13 cellular contexts compared by ENCODE assay signal in the genomic region with DNA sequence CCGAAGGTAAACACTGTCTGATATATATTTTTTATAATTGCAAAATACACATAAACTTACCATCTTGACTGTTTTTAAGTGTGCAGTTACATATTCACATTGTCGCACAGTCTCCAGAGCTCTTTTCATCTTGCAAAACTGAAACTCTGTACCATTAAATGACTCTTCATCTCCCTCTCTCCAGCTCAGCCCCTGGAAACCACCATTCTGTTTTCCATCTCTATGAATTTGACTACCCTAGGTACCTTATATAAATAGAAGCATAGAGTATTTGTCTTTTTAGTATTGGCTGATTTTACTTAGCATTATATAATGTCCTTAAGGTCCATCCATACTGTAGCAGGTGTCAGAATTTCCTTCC.
DNase-seq lines count a peak whose midpoint lies in the region; ATAC-seq and TF ChIP-seq lines count a peak whose summit lies in the region.
"Had no signal": no experiment of that assay in that cellular context is flagged by ENCODE, and none has a peak within 500 bp of the region (broad histone marks: within the 10 kb centered on the region; RNA-seq: fewer than 3 reads in every experiment).

No MANE protein-coding gene starts in this region.

- TF ChIP-seq CTCF in GM06990 (IDR thresholded peaks at IDR 0.05; ENCODE audit: insufficient read depth, low read length, poor library complexity, severe bottlenecking), result no peak

- no peaks in the 10 kb centered on the region for H3K27me3 ChIP-seq in GM06990 (replicated peaks; ENCODE audit: control insufficient read depth, insufficient read depth, low read length)
- H3K27me3 ChIP-seq: right lobe of liver, SJCRH30 had no signal

- peak overlapping the region; percentile 51 for H3K4me3 Mint-ChIP-seq in activated naive CD8-positive, alpha-beta T cell

- H3K4me3 ChIP-seq in GM06990 (replicated peaks; ENCODE audit: low read depth, low read length), result peak overlapping the region; percentile 37
- H3K4me3 ChIP-seq: right lobe of liver, SJCRH30 had no signal

- H3K4me1 Mint-ChIP-seq in activated naive CD8-positive, alpha-beta T cell (ENCODE audit: low read depth), result peaks cover 82% of the 10 kb centered on the region

- ATAC-seq in GM19328 (IDR thresholded peaks at IDR 0.05; ENCODE audit: unreplicated experiment), result peak; percentile 19
- ATAC-seq in HG03064 (IDR thresholded peaks at IDR 0.05; ENCODE audit: low read depth, unreplicated experiment), result peak; percentile 46

- H3K27ac Mint-ChIP-seq in activated naive CD8-positive, alpha-beta T cell, result peak overlapping the region; percentile 18

- no peaks in the 10 kb centered on the region; the same call in 1 of the 2 replicates for H3K36me3 ChIP-seq in GM06990 (ENCODE audit: control insufficient read depth, insufficient read depth, low read length)
- H3K36me3 ChIP-seq: right lobe of liver, SJCRH30 had no signal

- H3K36me3 Mint-ChIP-seq in activated naive CD8-positive, alpha-beta T cell, result peaks cover 4% of the 10 kb centered on the region

- H3K9me3 Mint-ChIP-seq in activated naive CD8-positive, alpha-beta T cell (ENCODE audit: low read depth), result peaks cover 4% of the 10 kb centered on the region

- no peaks in the 10 kb centered on the region for H3K27me3 Mint-ChIP-seq in activated naive CD8-positive, alpha-beta T cell

- DNase-seq in GM06990 (ENCODE audit: extremely low read depth, insufficient read length) (no peak), DMS53 treated with DMSO at 0.1 percent for 48 hours (lab: John Stamatoyannopoulos, UW; ENCODE audit: unreplicated experiment) (no peak), NCI-H748 (lab: John Stamatoyannopoulos, UW; ENCODE audit: unreplicated experiment) (no peak), hippocampal formation (lab: John Stamatoyannopoulos, UW) (no peak), DMS 273 (lab: John Stamatoyannopoulos, UW; ENCODE audit: unreplicated experiment) (no peak)
- DNase-seq: DMS79; effector CD4-positive, alpha-beta T cell; NCI-H187; right lobe of liver; SJCRH30 had no signal
